Comparison of ENCODE assay signal across 19 cellular contexts in genomic region chr17:78345791-78346494, GRCh38. TPM values are rescaled to one million over a fixed set of nuclear protein-coding genes. Genes with fewer than 3 reads are reported as not detected.
DNase-seq lines count a peak whose midpoint lies in the region; ATAC-seq and TF ChIP-seq lines count a peak whose summit lies in the region.
"Had no signal": no experiment of that assay in that cellular context is flagged by ENCODE, and none has a peak within 500 bp of the region (broad histone marks: within the 10 kb centered on the region; RNA-seq: fewer than 3 reads in every experiment).

No MANE protein-coding gene starts in this region.

- H3K4me3 ChIP-seq in SK-N-SH (ENCODE audit: low read depth in 2 of 2, low read length in 1 of 2) (no peak overlapping the region), body of pancreas (no peak overlapping the region), skeletal muscle tissue (ENCODE audit: low read length in 3 of 3) (peak overlapping the region; percentile 27 to 52 (median 38))
- H3K4me3 ChIP-seq: BLaER1 treated with 17β-estradiol and CSF1 and Interleukin-3, amounts not matched to agents 10 nM and 100 nM had no signal

- no peaks in the 10 kb centered on the region for H3K9me2 ChIP-seq in SK-N-SH

- no peaks in the 10 kb centered on the region for H3K36me3 Mint-ChIP-seq in naive B cell

- no peak for TF ChIP-seq POLR2A in body of pancreas (IDR thresholded peaks at IDR 0.05)

- no peak for TF ChIP-seq EP300 in SK-N-SH (IDR thresholded peaks at IDR 0.05; ENCODE audit: borderline replicate concordance in 1 of 2, low read depth in 1 of 2, low read length in 1 of 2)

- no peak for TF ChIP-seq RAD21 in SK-N-SH (IDR thresholded peaks at IDR 0.05; ENCODE audit: low read length)

- H3K27ac ChIP-seq in SK-N-SH (ENCODE audit: low read depth in 2 of 2, low read length in 1 of 2) = no peak overlapping the region
- peak overlapping the region in 1 of 4 donors; percentile 38 for H3K27ac ChIP-seq in body of pancreas
- peak overlapping the region; percentile 62 for H3K27ac ChIP-seq in skeletal muscle tissue (ENCODE audit: low read depth, low read length)
- H3K27ac ChIP-seq: 22Rv1; BLaER1 treated with 17β-estradiol and CSF1 and Interleukin-3, amounts not matched to agents 10 nM and 100 nM had no signal

- H3K36me3 ChIP-seq in SK-N-SH (replicated peaks in 1 of 2; ENCODE audit: control insufficient read depth in 1 of 2, insufficient read depth in 2 of 2, low read length in 1 of 2) (no peaks in the 10 kb centered on the region), body of pancreas (replicated peaks in 1 of 2; ENCODE audit: insufficient read depth in 1 of 2, low read depth in 2 of 2) (no peaks in the 10 kb centered on the region), skeletal muscle tissue (ENCODE audit: control insufficient read depth in 3 of 3, insufficient read depth in 3 of 3, low read length in 3 of 3) (no peaks in the 10 kb centered on the region)
- H3K36me3 ChIP-seq: BLaER1 treated with 17β-estradiol and CSF1 and Interleukin-3, amounts not matched to agents 10 nM and 100 nM had no signal

- peaks cover 30% of the 10 kb centered on the region for H3F3A ChIP-seq in SK-N-SH (replicated peaks; ENCODE audit: insufficient read depth)

- H3K9me3 ChIP-seq in SK-N-SH (no peaks in the 10 kb centered on the region), body of pancreas (no peaks in the 10 kb centered on the region), skeletal muscle tissue (ENCODE audit: control insufficient read depth in 3 of 3, low read length in 3 of 3) (no peaks in the 10 kb centered on the region)
- H3K9me3 ChIP-seq: Caco-2 had no signal

- CTCF ChIA-PET in SK-N-SH (lab: Yijun Ruan, JAX) = interaction anchor here (1.4 to 3.0 kb wide), 3 partner anchors 12 to 57 kb away, joined by 4 to 20 read pairs (median 4); partner anchors contain the start of gene SOCS3

- H3K4me1 ChIP-seq in SK-N-SH (ENCODE audit: control insufficient read depth in 1 of 2, insufficient read depth in 2 of 2, low read depth in 1 of 2, low read length in 1 of 2) (peaks cover 32 to 33% of the 10 kb centered on the region in 2 experiments; a peak in 3 of 4 replicates), body of pancreas (peaks cover 52% of the 10 kb centered on the region), skeletal muscle tissue (ENCODE audit: control insufficient read depth in 3 of 3, insufficient read depth in 3 of 3, low read length in 3 of 3) (peaks cover 55 to 81% (median 59%) of the 10 kb centered on the region in 3 donors)

- no peaks in the 10 kb centered on the region for H3K79me2 ChIP-seq in SK-N-SH (ENCODE audit: insufficient read depth)

- peaks cover 66 to 81% (median 78%) of the 10 kb centered on the region in 3 donors for H3K4me1 Mint-ChIP-seq in naive B cell

- ATAC-seq in SK-N-SH treated with all-trans-retinoic acid at 6 μM for 48 hours (no peak), body of pancreas (no peak), naive B cell (ENCODE audit: low read depth in 2 of 2) (no peak), GM21619 (IDR thresholded peaks at IDR 0.05; ENCODE audit: unreplicated experiment) (no peak)

- no peaks in the 10 kb centered on the region for H3K27me3 Mint-ChIP-seq in naive B cell

- no peak overlapping the region for H3K4me3 Mint-ChIP-seq in naive B cell

- 0 out of 2 replicates have a peak overlapping the region, but pooled peaks have one; percentile 6 for H3K4me2 ChIP-seq in SK-N-SH

- no peak for TF ChIP-seq CTCF in SK-N-SH (IDR thresholded peaks at IDR 0.05)
- no peak for TF ChIP-seq CTCF in body of pancreas (IDR thresholded peaks at IDR 0.05)

- WGBS in SK-N-SH (ENCODE audit: low lambda C conversion rate) = 92% methylated on average over 10 of the region's 10 CpGs
- 55 to 81% methylated on average over 8 to 10 of the region's 10 CpGs for WGBS in body of pancreas, 2 donors

- POLR2A ChIA-PET in SK-N-SH (lab: Yijun Ruan, JAX) = no interaction called here

- H3K27me3 ChIP-seq in SK-N-SH (ENCODE audit: insufficient read depth) = no peaks in the 10 kb centered on the region
- no peaks in the 10 kb centered on the region for H3K27me3 ChIP-seq in body of pancreas
- H3K27me3 ChIP-seq in skeletal muscle tissue (ENCODE audit: control insufficient read depth in 3 of 3, insufficient read depth in 3 of 3, low read length in 3 of 3) = no peaks in the 10 kb centered on the region

- intact Hi-C loops in body of pancreas (cut with DNase I) = no loop called here

- H4K20me1 ChIP-seq in SK-N-SH (ENCODE audit: insufficient read depth) = no peaks in the 10 kb centered on the region

- no peak overlapping the region for H2AFZ ChIP-seq in SK-N-SH (ENCODE audit: low read depth)

- no peak for DNase-seq in SK-N-SH
- peak in 3 of 4 donors; percentile 59 to 77 (median 64) for DNase-seq in body of pancreas
- DNase-seq in naive B cell = no peak
- DNase-seq in HUDEP-2 (lab: John Stamatoyannopoulos, UW; ENCODE audit: unreplicated experiment in 76 of 76) = no peak
- no peak for DNase-seq in T-helper 1 cell
- DNase-seq: Caco-2; HCEC 1CT; KG1; NCI-H1048; NCI-H146; NCI-H226; NCI-H526; NK-92 treated with Interleukin-12 subunit alpha and Interleukin-12 subunit beta, amount 100 ng/mL, for 24 hours; OCI-M1 had no signal

- peak overlapping the region in 4 of 6 donors; percentile 79 to 99 (median 96) for H3K27ac Mint-ChIP-seq in naive B cell

- H3K9ac ChIP-seq in SK-N-SH (no peak overlapping the region), skeletal muscle tissue (ENCODE audit: low read depth in 1 of 3, low read length in 3 of 3) (peak overlapping the region; percentile 7 to 35 (median 9))
- H3K9ac ChIP-seq: BLaER1 treated with 17β-estradiol and CSF1 and Interleukin-3, amounts not matched to agents 10 nM and 100 nM had no signal

- no peaks in the 10 kb centered on the region for H3K9me3 Mint-ChIP-seq in naive B cell

TF ChIP-seq in SK-N-SH, 30 proteins besides CTCF, POLR2A, EP300 and RAD21:
- TF ChIP-seq TCF12 (IDR thresholded peaks at IDR 0.05) (no peak), YY1 (IDR thresholded peaks at IDR 0.05; ENCODE audit: low read depth) (no peak)

TF ChIP-seq in SK-N-SH treated with all-trans-retinoic acid at 6 μM for 48 hours, 23 proteins besides CTCF, POLR2A, EP300 and RAD21:
- TF ChIP-seq CSDC2 (CRISPR knock-in tag; IDR thresholded peaks at IDR 0.05) (no peak), CSRNP3 (CRISPR knock-in tag; IDR thresholded peaks at IDR 0.05) (no peak), ISL1 (CRISPR knock-in tag; IDR thresholded peaks at IDR 0.05) (no peak), ZFP30 (CRISPR knock-in tag; IDR thresholded peaks at IDR 0.05) (no peak), TOX (CRISPR knock-in tag; IDR thresholded peaks at IDR 0.05; ENCODE audit: borderline replicate concordance) (no peak), PPARA (CRISPR knock-in tag; IDR thresholded peaks at IDR 0.05; ENCODE audit: borderline replicate concordance) (no peak), ZNF8 (CRISPR knock-in tag; IDR thresholded peaks at IDR 0.05) (no peak)

RNA-seq across cellular contexts. Expression of gene SOCS3, which starts 13.9 kb away (rescaled TPM):
- polyA plus RNA-seq in SK-N-SH (2012; rRNA removed) (24.9 and 26.1 TPM in 2 replicates), naive B cell (ENCODE audit: low read depth in 6 of 6) (10 to 100 TPM in 4 of 6 donors, 1 to 10 TPM in 2; 4.7 to 29.1 (median 15.2) TPM)
- 16.5 and 23.9 TPM in 2 replicates for polyA plus RNA-seq in SK-N-SH (2012; cell fraction: cytosol; rRNA removed)
- 51.0 and 55.2 TPM in 2 replicates for polyA plus RNA-seq in SK-N-SH (2012; cell fraction: nucleus; rRNA removed)
- total RNA-seq in body of pancreas (10 to 100 TPM; 21.0 to 63.9 TPM), skeletal muscle tissue (15.7 TPM)

RNA-seq across cellular contexts. Expression of gene PGS1, which starts 32.5 kb away (rescaled TPM):
- polyA plus RNA-seq in SK-N-SH (2012; rRNA removed) = 88.4 and 106 TPM in 2 replicates
- polyA plus RNA-seq in SK-N-SH (2012; cell fraction: cytosol; rRNA removed) = 35.9 and 56.9 TPM in 2 replicates
- 264 and 311 TPM in 2 replicates for polyA plus RNA-seq in SK-N-SH (2012; cell fraction: nucleus; rRNA removed)
- 10 to 100 TPM; 17.1 to 30.4 TPM for total RNA-seq in body of pancreas
- 10 to 100 TPM; 23.9 to 50.1 (median 29.8) TPM for polyA plus RNA-seq in naive B cell (ENCODE audit: low read depth in 6 of 6)
- 15.1 TPM for total RNA-seq in skeletal muscle tissue

Comparison
In these comparisons a context has a peak if more than half of its experiments do, and no peak if none do; other contexts are left out.
1. DNase-seq: peak in body of pancreas (3 of 4); none in SK-N-SH (single experiment), naive B cell (single experiment), HUDEP-2 (0 of 76) and T-helper 1 cell (0 of 5).
2. H3K4me3 ChIP-seq: peak in skeletal muscle tissue (3 of 3); none in SK-N-SH (0 of 2) and body of pancreas (0 of 2).